11 cellular contexts compared by ENCODE assay signal in the genomic region with DNA sequence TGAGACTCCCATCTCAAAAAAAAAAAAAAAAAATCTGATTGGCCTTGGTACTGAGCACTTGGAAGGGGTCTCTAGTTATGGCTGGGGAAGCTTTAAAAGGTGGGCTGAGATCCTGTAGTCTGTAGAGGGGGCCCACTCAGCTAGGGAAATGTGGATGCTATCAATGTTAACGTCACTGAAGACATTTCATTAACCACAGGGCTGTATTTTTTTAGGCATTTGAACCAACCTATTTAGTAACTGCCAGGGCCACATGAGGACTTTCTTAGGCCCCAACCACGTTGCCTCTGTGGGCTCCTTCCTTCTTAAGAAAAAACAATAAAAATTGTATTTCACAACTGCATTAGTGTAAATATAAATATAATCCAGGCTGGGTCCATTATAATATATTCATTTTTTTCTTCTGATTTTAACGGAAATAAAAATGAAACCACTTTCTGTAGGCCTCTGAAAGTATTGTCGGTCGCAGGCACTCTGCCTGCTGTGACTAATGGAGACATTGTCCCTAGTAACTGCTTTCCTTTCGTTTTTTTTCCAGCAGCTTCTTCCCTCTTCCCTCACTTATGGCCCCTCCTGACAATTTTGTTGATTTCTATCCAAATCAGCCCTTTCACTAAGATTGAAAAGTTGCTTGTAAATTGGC.
DNase-seq lines count a peak whose midpoint lies in the region; ATAC-seq and FAIRE-seq lines count a peak whose summit lies in the region.
"Had no signal": no experiment of that assay in that cellular context is flagged by ENCODE, and none has a peak within 500 bp of the region (broad histone marks: within the 10 kb centered on the region; RNA-seq: fewer than 3 reads in every experiment).

No MANE protein-coding gene starts in this region.

- peak; percentile 62 for ATAC-seq in HG02885 (IDR thresholded peaks at IDR 0.05; ENCODE audit: poor library complexity, unreplicated experiment)

- H3K36me3 ChIP-seq in adipocyte (ENCODE audit: control insufficient read depth, insufficient read depth, low read length, severe bottlenecking): no peaks in the 10 kb centered on the region

- H3K4me1 ChIP-seq in adipocyte (ENCODE audit: control insufficient read depth, insufficient read depth, low read length): peaks cover 28% of the 10 kb centered on the region

- peak overlapping the region; percentile 46 for H3K4me3 ChIP-seq in adipocyte (ENCODE audit: low read length)

- no peaks in the 10 kb centered on the region for H3K27me3 ChIP-seq in adipocyte (replicated peaks; ENCODE audit: control insufficient read depth, insufficient read depth, low read length)

- H3K9me3 ChIP-seq in adipocyte (ENCODE audit: control insufficient read depth, low read length): peaks cover 7% of the 10 kb centered on the region

- H3K9ac ChIP-seq in adipocyte (ENCODE audit: low read length): peak overlapping the region; percentile 66

- no peak for FAIRE-seq in RCC 7860 (lab: Jason Lieb, UNC)

- DNase-seq in GM03348 (ENCODE audit: low spot score): peak; percentile 46
- peak; percentile 22 for DNase-seq in adipocyte (ENCODE audit: low read depth)
- peak; percentile 41 for DNase-seq in myocyte (ENCODE audit: low read depth)
- no peak for DNase-seq in RCC 7860 (ENCODE audit: low spot score)
- DNase-seq in NCI-H510A (lab: John Stamatoyannopoulos, UW): no peak
- no peak for DNase-seq in C1 segment of cervical spinal cord (lab: John Stamatoyannopoulos, UW)
- no peak for DNase-seq in activated T-cell treated with anti-CD3 and anti-CD28 coated beads for 4 hours
- DNase-seq: DND-41, NCI-H524, posterior cingulate gyrus had no signal

Comparison
In these comparisons a context has a peak if more than half of its experiments do, and no peak if none do; other contexts are left out.
1. DNase-seq: peak in GM03348 (single experiment), adipocyte (single experiment) and myocyte (single experiment); none in RCC 7860 (single experiment), NCI-H510A (single experiment), C1 segment of cervical spinal cord (0 of 14) and activated T-cell treated with anti-CD3 and anti-CD28 coated beads for 4 hours (single experiment).